18 cellular contexts compared by ENCODE assay signal in the genomic region with DNA sequence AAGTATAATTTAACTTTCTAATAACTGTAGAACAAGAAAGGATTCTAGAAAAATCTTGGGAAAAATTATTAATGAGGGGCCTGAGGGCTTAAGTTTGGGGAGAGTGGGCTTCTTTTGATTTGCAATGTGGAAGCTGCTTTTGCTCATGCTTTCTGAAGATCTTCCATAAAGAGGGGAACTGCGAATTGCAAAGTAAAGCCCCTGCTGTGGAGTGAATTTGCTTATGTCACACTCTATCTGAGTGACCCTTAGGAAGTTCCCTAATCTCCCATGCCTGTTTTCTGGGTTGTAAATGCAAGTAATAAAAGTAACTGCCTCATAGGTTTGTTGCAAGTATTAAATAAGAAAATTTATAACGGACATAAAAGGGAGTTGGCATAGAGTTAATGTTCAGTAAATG.
"Had no signal": no experiment of that assay in that cellular context is flagged by ENCODE, and none has a peak within 500 bp of the region (broad histone marks: within the 10 kb centered on the region; RNA-seq: fewer than 3 reads in every experiment).

No MANE protein-coding gene starts in this region.

- H3K4me3 Mint-ChIP-seq: activated CD8-positive, alpha-beta T cell treated with anti-CD3 and anti-CD28 coated beads for 36 hours; naive thymus-derived CD4-positive, alpha-beta T cell; stimulated activated naive CD8-positive, alpha-beta T cell treated with anti-CD3 and anti-CD28 coated beads, Interleukin-15, Interleukin-2, amounts not matched to agents 100 ng/mL and 50 ng/mL, for 24 hours had no signal

- H3K27ac Mint-ChIP-seq: activated CD8-positive, alpha-beta T cell treated with anti-CD3 and anti-CD28 coated beads for 36 hours; naive thymus-derived CD4-positive, alpha-beta T cell; stimulated activated naive CD8-positive, alpha-beta T cell treated with anti-CD3 and anti-CD28 coated beads, Interleukin-15, Interleukin-2, amounts not matched to agents 100 ng/mL and 50 ng/mL, for 24 hours had no signal

- H3K27me3 Mint-ChIP-seq: activated CD8-positive, alpha-beta T cell treated with anti-CD3 and anti-CD28 coated beads for 36 hours; stimulated activated naive CD8-positive, alpha-beta T cell treated with anti-CD3 and anti-CD28 coated beads, Interleukin-15, Interleukin-2, amounts not matched to agents 100 ng/mL and 50 ng/mL, for 24 hours had no signal

- H3K27me3 ChIP-seq: ascending aorta, dorsolateral prefrontal cortex, right lobe of liver, upper lobe of left lung had no signal

- H3K27ac ChIP-seq: ascending aorta, dorsolateral prefrontal cortex, lower lobe of right lung, psoas muscle had no signal

- H3K9me3 ChIP-seq: ascending aorta, lower lobe of right lung, psoas muscle, right lobe of liver, upper lobe of left lung had no signal

- H3K4me1 Mint-ChIP-seq: naive thymus-derived CD4-positive, alpha-beta T cell had no signal

- DNase-seq: activated CD4-positive, alpha-beta T cell treated with anti-CD3 and anti-CD28 coated beads for 4 hours; activated CD8-positive, alpha-beta memory T cell treated with anti-CD3 and anti-CD28 coated beads, Interleukin-2, amount 50 U/mL, for 4 hours; activated CD8-positive, alpha-beta T cell treated with anti-CD3 and anti-CD28 coated beads for 36 hours; dorsolateral prefrontal cortex; glutamatergic neuron; kidney; lower lobe of right lung; naive thymus-derived CD4-positive, alpha-beta T cell; occipital lobe; psoas muscle; right lobe of liver; stimulated activated CD4-positive, alpha-beta T cell treated with anti-CD3 and anti-CD28 coated beads, Interleukin-2, amount 100 ng/mL, for 48 hours; T-helper 1 cell; upper lobe of left lung; WERI-Rb-1 had no signal

- H3K9me3 Mint-ChIP-seq: activated CD8-positive, alpha-beta T cell treated with anti-CD3 and anti-CD28 coated beads for 36 hours; naive thymus-derived CD4-positive, alpha-beta T cell; stimulated activated naive CD8-positive, alpha-beta T cell treated with anti-CD3 and anti-CD28 coated beads, Interleukin-15, Interleukin-2, amounts not matched to agents 100 ng/mL and 50 ng/mL, for 24 hours had no signal

- H3K4me1 ChIP-seq: ascending aorta had no signal

- H3K36me3 Mint-ChIP-seq: naive thymus-derived CD4-positive, alpha-beta T cell had no signal

- H3K4me3 ChIP-seq: ascending aorta, dorsolateral prefrontal cortex, lower lobe of right lung, psoas muscle, right lobe of liver, upper lobe of left lung had no signal

- FAIRE-seq: bronchial epithelial cell, kidney had no signal

- H3K36me3 ChIP-seq: ascending aorta, lower lobe of right lung, right lobe of liver, upper lobe of left lung, WERI-Rb-1 had no signal
